In genomic region chr10:28393956-28394568, GRCh38 we compare ENCODE assay signal across 8 cellular contexts.
DNase-seq lines count a peak whose midpoint lies in the region; ATAC-seq and TF ChIP-seq lines count a peak whose summit lies in the region.

No MANE protein-coding gene starts in this region.

- H3K4me3 ChIP-seq in BLaER1 (no peak overlapping the region), HL-60 (replicated peaks; ENCODE audit: insufficient read depth, low read length) (no peak overlapping the region), PC-3 (ENCODE audit: low read length) (no peak overlapping the region), neuronal stem cell (ENCODE audit: low read length in 2 of 2) (no peak overlapping the region), suprapubic skin (no peak overlapping the region)

- WGBS in neuronal stem cell (ENCODE audit: extremely low coverage in 2 of 2, insufficient read length in 2 of 2, insufficient replicate concordance in 1 of 2), 2 donors, result no CpG with 5 or more reads among the region's 8 CpGs
- WGBS in suprapubic skin, result 14% methylated on average over 8 of the region's 8 CpGs

- H3K36me3 Mint-ChIP-seq in activated T-cell treated with anti-CD3 and anti-CD28 coated beads, Interleukin-2, amount 50 U/mL, for 4 hours (ENCODE audit: insufficient read depth), result no peaks in the 10 kb centered on the region

- peaks cover 6% of the 10 kb centered on the region for H3K4me1 Mint-ChIP-seq in activated T-cell treated with anti-CD3 and anti-CD28 coated beads, Interleukin-2, amount 50 U/mL, for 4 hours (ENCODE audit: low read depth)

- POLR2A ChIA-PET in PC-3 (lab: Charles Lee; ENCODE audit: unreplicated experiment), result no interaction called here

- H3K4me2 ChIP-seq in BLaER1 (0 out of 2 replicates have a peak overlapping the region, but pooled peaks have one; percentile 20), PC-3 (ENCODE audit: low read length) (peak overlapping the region; percentile 60), neuronal stem cell (ENCODE audit: insufficient read depth, low read length, poor library complexity, severe bottlenecking) (no peak overlapping the region)

- H3K9me3 ChIP-seq in BLaER1 (peaks cover 10% of the 10 kb centered on the region; the same call in 1 of the 2 replicates), PC-3 (ENCODE audit: low read length) (no peaks in the 10 kb centered on the region), neuronal stem cell (replicated peaks in 1 of 2; ENCODE audit: control insufficient read depth in 2 of 2, insufficient read depth in 1 of 2, low read depth in 1 of 2, low read length in 2 of 2) (no peaks in the 10 kb centered on the region), suprapubic skin (no peaks in the 10 kb centered on the region)

- no peaks in the 10 kb centered on the region for H3F3A ChIP-seq in PC-3 (ENCODE audit: low read length, unreplicated experiment)

- peak; percentile 20 for DNase-seq in GM19238 (ENCODE audit: insufficient read length, low spot score)
- peak in 1 of 2 experiments; percentile 51 for DNase-seq in HL-60 (ENCODE audit: low read depth in 1 of 2, low spot score in 1 of 2)
- peak; percentile 66 for DNase-seq in PC-3
- peak; percentile 59 for DNase-seq in activated T-cell treated with anti-CD3 and anti-CD28 coated beads, Interleukin-2, amount 50 U/mL, for 4 hours
- peak; percentile 71 for DNase-seq in fibroblast of peridontal ligament (ENCODE audit: extremely low read depth)
- DNase-seq in neuronal stem cell (ENCODE audit: low spot score), result peak; percentile 74
- DNase-seq in suprapubic skin (ENCODE audit: low spot score in 2 of 2), result peak in 1 of 2 donors; percentile 67

- peak overlapping the region; percentile 61 for H2AFZ ChIP-seq in PC-3 (ENCODE audit: low read length)
- peak overlapping the region; percentile 43 for H2AFZ ChIP-seq in neuronal stem cell (ENCODE audit: low read length)

- H3K27ac ChIP-seq in BLaER1, result no peak overlapping the region
- no peak overlapping the region for H3K27ac ChIP-seq in HL-60 (replicated peaks)
- H3K27ac ChIP-seq in PC-3 (ENCODE audit: low read length), result no peak overlapping the region
- no peak overlapping the region for H3K27ac ChIP-seq in neuronal stem cell (replicated peaks; ENCODE audit: low read length)
- no peak overlapping the region for H3K27ac ChIP-seq in suprapubic skin

- H2BK12ac ChIP-seq in neuronal stem cell (ENCODE audit: low read length), result no peak overlapping the region

- no peaks in the 10 kb centered on the region for H3K9me3 Mint-ChIP-seq in activated T-cell treated with anti-CD3 and anti-CD28 coated beads, Interleukin-2, amount 50 U/mL, for 4 hours

- BruUV-seq in PC-3 (replicated peaks; lab: Mats Ljungman, UMichigan), result no TSS peak

- H4K8ac ChIP-seq in neuronal stem cell (ENCODE audit: low read depth, low read length), result no peak overlapping the region

- TF ChIP-seq EP300 in suprapubic skin (IDR thresholded peaks at IDR 0.05), result no peak

- no peak overlapping the region for H3K23ac ChIP-seq in neuronal stem cell (ENCODE audit: low read depth, low read length, poor library complexity)

- H3K36me3 ChIP-seq in BLaER1, result no peaks in the 10 kb centered on the region
- no peaks in the 10 kb centered on the region for H3K36me3 ChIP-seq in PC-3 (ENCODE audit: low read depth, low read length)
- H3K36me3 ChIP-seq in neuronal stem cell (replicated peaks in 1 of 2; ENCODE audit: control insufficient read depth in 2 of 2, insufficient read depth in 2 of 2, low read length in 2 of 2), result no peaks in the 10 kb centered on the region
- H3K36me3 ChIP-seq in suprapubic skin, result no peaks in the 10 kb centered on the region

- no peak overlapping the region for H2BK15ac ChIP-seq in neuronal stem cell (ENCODE audit: low read length)

- H3K4me1 ChIP-seq in BLaER1 (peaks cover 7% of the 10 kb centered on the region), PC-3 (ENCODE audit: insufficient read depth, low read length) (no peaks in the 10 kb centered on the region), neuronal stem cell (ENCODE audit: control insufficient read depth in 2 of 2, insufficient read depth in 1 of 2, low read depth in 1 of 2, low read length in 2 of 2) (no peaks in the 10 kb centered on the region), suprapubic skin (peaks cover 4% of the 10 kb centered on the region)

- no peaks in the 10 kb centered on the region for H3K79me1 ChIP-seq in neuronal stem cell (ENCODE audit: low read depth, low read length)

- TF ChIP-seq CTCF in HL-60 (IDR thresholded peaks at IDR 0.05; ENCODE audit: insufficient read depth, low read length) (peak; percentile 67), PC-3 (conservative IDR thresholded peaks at IDR 0.05; ENCODE audit: low read depth, low read length) (peak; percentile 86), suprapubic skin (IDR thresholded peaks at IDR 0.05) (peak; percentile 18 to 88)

- H3K9ac ChIP-seq in BLaER1 (no peak overlapping the region), PC-3 (ENCODE audit: low read length) (no peak overlapping the region), neuronal stem cell (ENCODE audit: low read depth, low read length, poor library complexity) (no peak overlapping the region)

- H4K20me1 ChIP-seq in BLaER1 (no peaks in the 10 kb centered on the region), PC-3 (ENCODE audit: low read length) (no peaks in the 10 kb centered on the region)

- peaks cover 1% of the 10 kb centered on the region for H3K27me3 Mint-ChIP-seq in activated T-cell treated with anti-CD3 and anti-CD28 coated beads, Interleukin-2, amount 50 U/mL, for 4 hours (ENCODE audit: low read depth)

- H3K79me2 ChIP-seq in PC-3 (ENCODE audit: low read length), result no peaks in the 10 kb centered on the region

- CTCF ChIA-PET in PC-3 (lab: Charles Lee), result interaction anchor here (0.6 to 1.1 kb wide), 4 partner anchors 11 to 143 kb away, joined by 3 to 11 read pairs (median 6); partner anchors contain the start of gene MPP7

- no peak for TF ChIP-seq POLR2A in suprapubic skin (IDR thresholded peaks at IDR 0.05)

- H2AK5ac ChIP-seq in neuronal stem cell (ENCODE audit: low read depth, low read length), result no peak overlapping the region

- H3K18ac ChIP-seq in neuronal stem cell (ENCODE audit: low read length), result no peak overlapping the region

- H3K27me3 ChIP-seq in BLaER1, result no peaks in the 10 kb centered on the region
- H3K27me3 ChIP-seq in HL-60 (ENCODE audit: insufficient read depth, poor library complexity, severe bottlenecking), result no peaks in the 10 kb centered on the region
- no peaks in the 10 kb centered on the region for H3K27me3 ChIP-seq in PC-3 (ENCODE audit: low read length)
- no peaks in the 10 kb centered on the region for H3K27me3 ChIP-seq in neuronal stem cell (ENCODE audit: control insufficient read depth in 3 of 3, insufficient read depth in 3 of 3, low read depth in 1 of 3, low read length in 3 of 3)
- no peaks in the 10 kb centered on the region for H3K27me3 ChIP-seq in suprapubic skin

- no peak overlapping the region for H2BK120ac ChIP-seq in neuronal stem cell (ENCODE audit: low read depth, low read length)

- intact Hi-C loops in PC-3 (cut with micrococcal nuclease), result no loop called here

- H4K91ac ChIP-seq in neuronal stem cell (ENCODE audit: low read depth, low read length, poor library complexity), result no peak overlapping the region

- ATAC-seq in PC-3, result peak; percentile 93
- peak; percentile 73 to 82 for ATAC-seq in activated T-cell treated with anti-CD3 and anti-CD28 coated beads, Interleukin-2, amount 50 U/mL, for 4 hours

- no peaks in the 10 kb centered on the region for H3K9me2 ChIP-seq in PC-3 (replicated peaks; ENCODE audit: low read length)

- no peak overlapping the region for H3K4ac ChIP-seq in neuronal stem cell (ENCODE audit: low read length)

- H3K4me3 Mint-ChIP-seq in activated T-cell treated with anti-CD3 and anti-CD28 coated beads, Interleukin-2, amount 50 U/mL, for 4 hours, result no peak overlapping the region

- H2BK5ac ChIP-seq in neuronal stem cell (ENCODE audit: low read length), result no peak overlapping the region

- no peak overlapping the region for H3K14ac ChIP-seq in neuronal stem cell (ENCODE audit: low read length)
